In the genomic region with DNA sequence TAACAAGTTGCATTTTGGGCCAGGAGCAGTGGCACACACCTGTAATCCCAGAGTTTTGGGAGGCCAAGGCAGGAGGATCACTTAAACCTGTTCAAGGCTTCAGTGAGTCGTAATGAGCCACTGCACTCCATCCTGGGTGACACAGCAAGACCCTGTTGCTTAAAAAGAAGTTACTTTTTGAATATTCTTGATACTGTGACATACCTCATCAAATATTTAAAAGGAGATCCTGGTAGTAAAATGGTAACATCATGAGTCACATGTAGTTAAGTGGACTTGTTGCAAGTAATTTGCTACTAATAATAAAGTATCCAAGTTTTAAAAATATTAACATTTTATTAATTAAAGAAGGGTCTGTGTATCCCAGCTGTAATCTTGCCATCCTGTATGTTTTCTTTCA, we compare ENCODE assay signal across 26 cellular contexts. TPM values are rescaled to one million over a fixed set of nuclear protein-coding genes. Genes with fewer than 3 reads are reported as not detected.
DNase-seq lines count a peak whose midpoint lies in the region; ATAC-seq and TF ChIP-seq lines count a peak whose summit lies in the region.
"Had no signal": no experiment of that assay in that cellular context is flagged by ENCODE, and none has a peak within 500 bp of the region (broad histone marks: within the 10 kb centered on the region; RNA-seq: fewer than 3 reads in every experiment).

No MANE protein-coding gene starts in this region.

- H3K9me3 ChIP-seq in HEK293 (ENCODE audit: control insufficient read depth, insufficient read depth, low read depth, low read length) = no peaks in the 10 kb centered on the region

- TF ChIP-seq CTCF in HEK293 (tag by site-specific recombination; IDR thresholded peaks at IDR 0.05) (no peak), foreskin keratinocyte (conservative IDR thresholded peaks at IDR 0.05) (no peak), coronary artery (IDR thresholded peaks at IDR 0.05) (no peak)

- H3K27ac ChIP-seq in HEK293 (ENCODE audit: extremely low read depth, low read depth, low read length) (no peak overlapping the region), foreskin keratinocyte (no peak overlapping the region), coronary artery (no peak overlapping the region)
- H3K27ac ChIP-seq: skin epidermis had no signal

- CTCF ChIA-PET in HEK293 (lab: Yijun Ruan, JAX) = no interaction called here

- POLR2A ChIA-PET in HEK293 (lab: Yijun Ruan, JAX) = interaction anchor here (1.2 kb wide), 1 partner anchor 10 kb away, joined by 3 read pairs; no protein-coding TSS in a partner anchor

- no peaks in the 10 kb centered on the region for H3K27me3 ChIP-seq in foreskin keratinocyte

- DNase-seq in EH (ENCODE audit: low read depth) = peak; percentile 64
- peak; percentile 21 for DNase-seq in amniotic epithelial cell (ENCODE audit: low read depth)
- peak; percentile 23 to 59 for DNase-seq in foreskin keratinocyte
- DNase-seq in NAMALWA (ENCODE audit: low spot score) = no peak
- DNase-seq in coronary artery (ENCODE audit: low spot score) = no peak
- no peak for DNase-seq in Right ventricle myocardium inferior (ENCODE audit: missing footprints)
- DNase-seq in D341Med (ENCODE audit: low spot score) = no peak
- DNase-seq: activated gamma-delta T cell treated with Interleukin-2 at 50 U/mL for 16 hours; activated T-cell treated with anti-CD3 and anti-CD28 coated beads, Interleukin-2, amount 50 U/mL, for 1 hour; CD4-positive, alpha-beta T cell; cortex of kidney; DMS 273 treated with DMSO at 0.1 percent for 48 hours; GDM1; head of caudate nucleus; KG1; left cardiac atrium; mesenchymal stem cell; NCI-H1092; NCI-H1930; NCI-H2227 treated with DMSO at 0.1 percent for 48 hours; NCI-H748 treated with DMSO at 0.1 percent for 48 hours; stimulated activated CD4-positive, alpha-beta T cell treated with anti-CD3 and anti-CD28 coated beads, Interleukin-2, amount 100 ng/mL, for 24 hours had no signal

- intact Hi-C loops in Right ventricle myocardium inferior (cut with DNase I) = no loop called here

- peaks cover 42 to 81% of the 10 kb centered on the region in 2 experiments for H3K36me3 ChIP-seq in HEK293 (ENCODE audit: control insufficient read depth in 2 of 2, insufficient read depth in 1 of 2, low read length in 2 of 2)

- H3K4me3 ChIP-seq in HEK293 (ENCODE audit: low read depth, low read length) (no peak overlapping the region), coronary artery (no peak overlapping the region)
- H3K4me3 ChIP-seq: GM23338, skin epidermis had no signal

- ATAC-seq in foreskin keratinocyte = peak; percentile 84
- no peak for ATAC-seq in Right ventricle myocardium inferior
- ATAC-seq: GM23338, left cardiac atrium, WTC11 had no signal

- no peaks in the 10 kb centered on the region for H3K4me1 ChIP-seq in HEK293 (ENCODE audit: control insufficient read depth, insufficient read depth, low read length)
- peaks cover 9% of the 10 kb centered on the region for H3K4me1 ChIP-seq in foreskin keratinocyte

TF ChIP-seq in HEK293, 187 proteins besides CTCF, POLR2A, EP300 and RAD21:
- TF ChIP-seq ZFP69B (tag by site-specific recombination; IDR thresholded peaks at IDR 0.05) = no peak
- TF ChIP-seq SCRT2 (tag by site-specific recombination; IDR thresholded peaks at IDR 0.05) = peak; percentile 43

RNA-seq across cellular contexts. Expression of a gene that starts 18.3 kb away (rescaled TPM):
- 19.8 and 20.5 TPM in 2 replicates for total RNA-seq in foreskin keratinocyte
- 5.4 and 7.1 TPM in 2 replicates for polyA plus RNA-seq in foreskin keratinocyte
- 9.4 TPM for total RNA-seq in Right ventricle myocardium inferior

RNA-seq across cellular contexts. Expression of a gene that starts 24.1 kb away (rescaled TPM):
- total RNA-seq in foreskin keratinocyte = 9.0 and 10.0 TPM in 2 replicates
- polyA plus RNA-seq in foreskin keratinocyte = 8.9 and 10.4 TPM in 2 replicates
- 62.5 TPM for total RNA-seq in Right ventricle myocardium inferior

Comparison
In these comparisons a context has a peak if more than half of its experiments do, and no peak if none do; other contexts are left out.
1. DNase-seq: peak in EH (single experiment), amniotic epithelial cell (single experiment) and foreskin keratinocyte (2 of 2); none in NAMALWA (single experiment), coronary artery (single experiment), Right ventricle myocardium inferior (single experiment) and D341Med (single experiment).